In genomic region chr2:64987001-64987962, GRCh38 we compare ENCODE assay signal across 1 cellular context.
TF ChIP-seq lines count a peak whose summit lies in the region.

No MANE protein-coding gene starts in this region.

TF ChIP-seq in HepG2, 621 proteins besides CTCF, POLR2A, EP300 and RAD21 (continued from another document and continues in another):
- TF ChIP-seq, protein P1, sequence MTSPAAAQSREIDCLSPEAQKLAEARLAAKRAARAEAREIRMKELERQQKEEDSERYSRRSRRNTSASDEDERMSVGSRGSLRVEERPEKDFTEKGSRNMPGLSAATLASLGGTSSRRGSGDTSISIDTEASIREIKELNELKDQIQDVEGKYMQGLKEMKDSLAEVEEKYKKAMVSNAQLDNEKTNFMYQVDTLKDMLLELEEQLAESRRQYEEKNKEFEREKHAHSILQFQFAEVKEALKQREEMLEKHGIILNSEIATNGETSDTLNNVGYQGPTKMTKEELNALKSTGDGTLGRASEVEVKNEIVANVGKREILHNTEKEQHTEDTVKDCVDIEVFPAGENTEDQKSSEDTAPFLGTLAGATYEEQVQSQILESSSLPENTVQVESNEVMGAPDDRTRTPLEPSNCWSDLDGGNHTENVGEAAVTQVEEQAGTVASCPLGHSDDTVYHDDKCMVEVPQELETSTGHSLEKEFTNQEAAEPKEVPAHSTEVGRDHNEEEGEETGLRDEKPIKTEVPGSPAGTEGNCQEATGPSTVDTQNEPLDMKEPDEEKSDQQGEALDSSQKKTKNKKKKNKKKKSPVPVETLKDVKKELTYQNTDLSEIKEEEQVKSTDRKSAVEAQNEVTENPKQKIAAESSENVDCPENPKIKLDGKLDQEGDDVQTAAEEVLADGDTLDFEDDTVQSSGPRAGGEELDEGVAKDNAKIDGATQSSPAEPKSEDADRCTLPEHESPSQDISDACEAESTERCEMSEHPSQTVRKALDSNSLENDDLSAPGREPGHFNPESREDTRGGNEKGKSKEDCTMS (CRISPR knock-in tag; conservative IDR thresholded peaks at IDR 0.05): no peak
- no peak for TF ChIP-seq GTF3A (CRISPR knock-in tag; conservative IDR thresholded peaks at IDR 0.05)
- no peak for TF ChIP-seq POGK (CRISPR knock-in tag; conservative IDR thresholded peaks at IDR 0.05)
- TF ChIP-seq ZFY (CRISPR knock-in tag; IDR thresholded peaks at IDR 0.05): no peak
- TF ChIP-seq ISL2 (CRISPR knock-in tag; IDR thresholded peaks at IDR 0.05): 0 out of 2 replicates have a peak, but pooled peaks have one; percentile 37
- TF ChIP-seq MATR3 (CRISPR knock-in tag; IDR thresholded peaks at IDR 0.05): no peak
- peak; percentile 62 for TF ChIP-seq TBX2 (CRISPR knock-in tag; IDR thresholded peaks at IDR 0.05; ENCODE audit: borderline replicate concordance)
- TF ChIP-seq ZNF674 (CRISPR knock-in tag; IDR thresholded peaks at IDR 0.05; ENCODE audit: low read depth): no peak
- TF ChIP-seq, protein P2, sequence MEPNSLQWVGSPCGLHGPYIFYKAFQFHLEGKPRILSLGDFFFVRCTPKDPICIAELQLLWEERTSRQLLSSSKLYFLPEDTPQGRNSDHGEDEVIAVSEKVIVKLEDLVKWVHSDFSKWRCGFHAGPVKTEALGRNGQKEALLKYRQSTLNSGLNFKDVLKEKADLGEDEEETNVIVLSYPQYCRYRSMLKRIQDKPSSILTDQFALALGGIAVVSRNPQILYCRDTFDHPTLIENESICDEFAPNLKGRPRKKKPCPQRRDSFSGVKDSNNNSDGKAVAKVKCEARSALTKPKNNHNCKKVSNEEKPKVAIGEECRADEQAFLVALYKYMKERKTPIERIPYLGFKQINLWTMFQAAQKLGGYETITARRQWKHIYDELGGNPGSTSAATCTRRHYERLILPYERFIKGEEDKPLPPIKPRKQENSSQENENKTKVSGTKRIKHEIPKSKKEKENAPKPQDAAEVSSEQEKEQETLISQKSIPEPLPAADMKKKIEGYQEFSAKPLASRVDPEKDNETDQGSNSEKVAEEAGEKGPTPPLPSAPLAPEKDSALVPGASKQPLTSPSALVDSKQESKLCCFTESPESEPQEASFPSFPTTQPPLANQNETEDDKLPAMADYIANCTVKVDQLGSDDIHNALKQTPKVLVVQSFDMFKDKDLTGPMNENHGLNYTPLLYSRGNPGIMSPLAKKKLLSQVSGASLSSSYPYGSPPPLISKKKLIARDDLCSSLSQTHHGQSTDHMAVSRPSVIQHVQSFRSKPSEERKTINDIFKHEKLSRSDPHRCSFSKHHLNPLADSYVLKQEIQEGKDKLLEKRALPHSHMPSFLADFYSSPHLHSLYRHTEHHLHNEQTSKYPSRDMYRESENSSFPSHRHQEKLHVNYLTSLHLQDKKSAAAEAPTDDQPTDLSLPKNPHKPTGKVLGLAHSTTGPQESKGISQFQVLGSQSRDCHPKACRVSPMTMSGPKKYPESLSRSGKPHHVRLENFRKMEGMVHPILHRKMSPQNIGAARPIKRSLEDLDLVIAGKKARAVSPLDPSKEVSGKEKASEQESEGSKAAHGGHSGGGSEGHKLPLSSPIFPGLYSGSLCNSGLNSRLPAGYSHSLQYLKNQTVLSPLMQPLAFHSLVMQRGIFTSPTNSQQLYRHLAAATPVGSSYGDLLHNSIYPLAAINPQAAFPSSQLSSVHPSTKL (CRISPR knock-in tag; IDR thresholded peaks at IDR 0.05): peak; percentile 33; the same call in 1 of the 2 replicates
- no peak for TF ChIP-seq RBM39 (IDR thresholded peaks at IDR 0.05; ENCODE audit: low read depth, low read length, poor library complexity, severe bottlenecking)
- TF ChIP-seq NKX3-1 (CRISPR knock-in tag; IDR thresholded peaks at IDR 0.05): no peak
- no peak for TF ChIP-seq TBP (CRISPR knock-in tag; IDR thresholded peaks at IDR 0.05)
- TF ChIP-seq TBL1XR1 (IDR thresholded peaks at IDR 0.05; ENCODE audit: borderline replicate concordance, low read length, partially characterized antibody): no peak
- no peak for TF ChIP-seq SCMH1 (CRISPR knock-in tag; IDR thresholded peaks at IDR 0.05; ENCODE audit: borderline replicate concordance)
- TF ChIP-seq ZNF432 (CRISPR knock-in tag; IDR thresholded peaks at IDR 0.05; ENCODE audit: borderline replicate concordance): no peak
- TF ChIP-seq SALL2 (CRISPR knock-in tag; IDR thresholded peaks at IDR 0.05): no peak
- no peak for TF ChIP-seq SOX6 (IDR thresholded peaks at IDR 0.05)
- peak; percentile 34; the same call in 1 of the 2 replicates for TF ChIP-seq SOX6 (CRISPR knock-in tag; IDR thresholded peaks at IDR 0.05)
- TF ChIP-seq NCOR1 (IDR thresholded peaks at IDR 0.05; ENCODE audit: borderline replicate concordance, low read length): peak; percentile 72; the same call in 1 of the 2 replicates
- TF ChIP-seq ZNF143 (CRISPR knock-in tag; IDR thresholded peaks at IDR 0.05): no peak
- TF ChIP-seq ZNF569 (CRISPR knock-in tag; IDR thresholded peaks at IDR 0.05; ENCODE audit: borderline replicate concordance): no peak
- no peak for TF ChIP-seq PHB2 (IDR thresholded peaks at IDR 0.05; ENCODE audit: partially characterized antibody)
- TF ChIP-seq, protein P3, sequence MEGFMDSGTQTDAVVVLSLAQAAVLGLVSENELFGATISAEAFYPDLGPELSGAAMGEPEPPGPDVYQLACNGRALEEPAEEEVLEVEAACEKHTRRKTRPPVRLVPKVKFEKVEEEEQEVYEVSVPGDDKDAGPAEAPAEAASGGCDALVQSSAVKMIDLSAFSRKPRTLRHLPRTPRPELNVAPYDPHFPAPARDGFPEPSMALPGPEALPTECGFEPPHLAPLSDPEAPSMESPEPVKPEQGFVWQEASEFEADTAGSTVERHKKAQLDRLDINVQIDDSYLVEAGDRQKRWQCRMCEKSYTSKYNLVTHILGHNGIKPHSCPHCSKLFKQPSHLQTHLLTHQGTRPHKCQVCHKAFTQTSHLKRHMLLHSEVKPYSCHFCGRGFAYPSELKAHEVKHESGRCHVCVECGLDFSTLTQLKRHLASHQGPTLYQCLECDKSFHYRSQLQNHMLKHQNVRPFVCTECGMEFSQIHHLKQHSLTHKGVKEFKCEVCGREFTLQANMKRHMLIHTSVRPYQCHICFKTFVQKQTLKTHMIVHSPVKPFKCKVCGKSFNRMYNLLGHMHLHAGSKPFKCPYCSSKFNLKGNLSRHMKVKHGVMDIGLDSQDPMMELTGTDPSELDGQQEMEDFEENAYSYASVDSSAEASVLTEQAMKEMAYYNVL (CRISPR knock-in tag; IDR thresholded peaks at IDR 0.05; ENCODE audit: borderline replicate concordance): peak; percentile 53; the same call in 1 of the 2 replicates
- TF ChIP-seq FOXP1 (IDR thresholded peaks at IDR 0.05): no peak
- no peak for TF ChIP-seq FOXP1 (CRISPR knock-in tag; IDR thresholded peaks at IDR 0.05)
- TF ChIP-seq ZC3H4 (CRISPR knock-in tag; IDR thresholded peaks at IDR 0.05; ENCODE audit: borderline replicate concordance): no peak
- no peak for TF ChIP-seq ZNF263 (CRISPR knock-in tag; IDR thresholded peaks at IDR 0.05)
- TF ChIP-seq, protein P4, sequence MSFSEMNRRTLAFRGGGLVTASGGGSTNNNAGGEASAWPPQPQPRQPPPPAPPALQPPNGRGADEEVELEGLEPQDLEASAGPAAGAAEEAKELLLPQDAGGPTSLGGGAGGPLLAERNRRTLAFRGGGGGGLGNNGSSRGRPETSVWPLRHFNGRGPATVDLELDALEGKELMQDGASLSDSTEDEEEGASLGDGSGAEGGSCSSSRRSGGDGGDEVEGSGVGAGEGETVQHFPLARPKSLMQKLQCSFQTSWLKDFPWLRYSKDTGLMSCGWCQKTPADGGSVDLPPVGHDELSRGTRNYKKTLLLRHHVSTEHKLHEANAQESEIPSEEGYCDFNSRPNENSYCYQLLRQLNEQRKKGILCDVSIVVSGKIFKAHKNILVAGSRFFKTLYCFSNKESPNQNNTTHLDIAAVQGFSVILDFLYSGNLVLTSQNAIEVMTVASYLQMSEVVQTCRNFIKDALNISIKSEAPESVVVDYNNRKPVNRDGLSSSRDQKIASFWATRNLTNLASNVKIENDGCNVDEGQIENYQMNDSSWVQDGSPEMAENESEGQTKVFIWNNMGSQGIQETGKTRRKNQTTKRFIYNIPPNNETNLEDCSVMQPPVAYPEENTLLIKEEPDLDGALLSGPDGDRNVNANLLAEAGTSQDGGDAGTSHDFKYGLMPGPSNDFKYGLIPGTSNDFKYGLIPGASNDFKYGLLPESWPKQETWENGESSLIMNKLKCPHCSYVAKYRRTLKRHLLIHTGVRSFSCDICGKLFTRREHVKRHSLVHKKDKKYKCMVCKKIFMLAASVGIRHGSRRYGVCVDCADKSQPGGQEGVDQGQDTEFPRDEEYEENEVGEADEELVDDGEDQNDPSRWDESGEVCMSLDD (CRISPR knock-in tag; IDR thresholded peaks at IDR 0.05; ENCODE audit: borderline replicate concordance): no peak
- TF ChIP-seq ZNF614 (CRISPR knock-in tag; IDR thresholded peaks at IDR 0.05; ENCODE audit: borderline replicate concordance): no peak
- TF ChIP-seq SMARCE1 (IDR thresholded peaks at IDR 0.05; ENCODE audit: borderline replicate concordance): no peak
- TF ChIP-seq CEBPZ (IDR thresholded peaks at IDR 0.05; ENCODE audit: low read length): no peak
- TF ChIP-seq CHCHD3 (CRISPR knock-in tag; IDR thresholded peaks at IDR 0.05): no peak
- TF ChIP-seq ZNF121 (CRISPR knock-in tag; IDR thresholded peaks at IDR 0.05): peak; percentile 73; the same call in 1 of the 2 replicates
- TF ChIP-seq ZNF547 (CRISPR knock-in tag; IDR thresholded peaks at IDR 0.05): no peak
- TF ChIP-seq ZNF776 (CRISPR knock-in tag; IDR thresholded peaks at IDR 0.05): no peak
- TF ChIP-seq ZBTB49 (CRISPR knock-in tag; IDR thresholded peaks at IDR 0.05; ENCODE audit: borderline replicate concordance): no peak
- no peak; the same call in 1 of the 2 replicates for TF ChIP-seq MXD4 (CRISPR knock-in tag; IDR thresholded peaks at IDR 0.05)
- peak; percentile 71 for TF ChIP-seq NR2F6 (IDR thresholded peaks at IDR 0.05)
- TF ChIP-seq NR2F6 (CRISPR knock-in tag; IDR thresholded peaks at IDR 0.05): peak; percentile 45; the same call in 1 of the 2 replicates
- no peak for TF ChIP-seq ZNF337 (CRISPR knock-in tag; IDR thresholded peaks at IDR 0.05; ENCODE audit: borderline replicate concordance, low read depth)
- no peak for TF ChIP-seq ZSCAN12 (CRISPR knock-in tag; IDR thresholded peaks at IDR 0.05)
- no peak for TF ChIP-seq MAZ (IDR thresholded peaks at IDR 0.05; ENCODE audit: borderline replicate concordance, low read depth, low read length)
- no peak for TF ChIP-seq MAZ (CRISPR knock-in tag; IDR thresholded peaks at IDR 0.05; ENCODE audit: low read depth)
- TF ChIP-seq, protein P5, sequence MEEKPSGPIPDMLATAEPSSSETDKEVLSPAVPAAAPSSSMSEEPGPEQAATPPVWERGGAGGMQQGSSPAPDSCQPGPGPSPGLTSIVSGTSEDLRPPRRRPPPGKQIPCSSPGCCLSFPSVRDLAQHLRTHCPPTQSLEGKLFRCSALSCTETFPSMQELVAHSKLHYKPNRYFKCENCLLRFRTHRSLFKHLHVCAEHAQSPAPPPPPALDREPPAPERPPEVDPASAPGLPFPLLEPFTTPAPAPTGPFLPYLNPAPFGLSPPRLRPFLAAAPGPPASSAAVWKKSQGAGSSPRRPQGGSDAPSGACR (CRISPR knock-in tag; IDR thresholded peaks at IDR 0.05): no peak
- TF ChIP-seq HOXA3 (CRISPR knock-in tag; IDR thresholded peaks at IDR 0.05): no peak
- TF ChIP-seq NFE2 (CRISPR knock-in tag; IDR thresholded peaks at IDR 0.05): no peak
